8 cellular contexts compared by ENCODE assay signal in the genomic region with DNA sequence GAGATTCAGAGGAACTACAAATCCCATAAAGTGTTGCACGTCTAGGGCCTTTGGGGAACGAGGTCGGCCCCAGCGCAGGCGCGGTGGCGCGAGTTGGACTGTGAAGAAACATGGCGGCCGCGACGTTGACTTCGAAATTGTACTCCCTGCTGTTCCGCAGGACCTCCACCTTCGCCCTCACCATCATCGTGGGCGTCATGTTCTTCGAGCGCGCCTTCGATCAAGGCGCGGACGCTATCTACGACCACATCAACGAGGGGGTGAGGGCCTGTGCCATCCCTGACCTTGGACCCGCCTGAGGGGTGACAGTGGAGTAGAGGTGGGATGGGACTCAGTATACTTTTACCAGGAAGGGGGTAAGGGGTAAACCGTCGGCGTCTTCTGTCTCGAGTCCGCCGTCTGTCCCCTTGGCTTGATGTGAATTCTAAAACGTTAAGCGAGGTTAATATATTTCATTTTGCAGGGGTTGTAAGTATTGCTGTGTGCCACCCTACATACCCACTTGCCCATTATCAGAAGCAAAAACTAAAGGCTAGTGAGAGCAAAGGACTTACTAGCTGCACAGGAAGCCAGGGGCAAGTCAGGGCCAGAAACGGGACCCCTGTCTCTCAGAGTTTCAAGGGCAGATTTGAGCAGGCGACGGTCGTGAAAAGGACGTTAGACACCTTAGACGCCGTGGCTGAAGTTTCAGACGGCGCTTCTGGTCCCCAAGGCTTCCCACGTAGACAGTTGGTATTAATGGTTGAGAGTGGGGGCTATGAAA. TPM values are rescaled to one million over a fixed set of nuclear protein-coding genes. Genes with fewer than 3 reads are reported as not detected.
DNase-seq lines count a peak whose midpoint lies in the region; ATAC-seq and TF ChIP-seq lines count a peak whose summit lies in the region.

A gene (plus strand): TSS at position 81 of the 763 bp plus-strand sequence. CDS start 30 bp downstream, at position 111.

- ATAC-seq in Right ventricle myocardium inferior, result peak; percentile 92

- H3K27ac Mint-ChIP-seq in activated naive CD8-positive, alpha-beta T cell, result peak within 1 kb of the TSS; percentile 99

- TF ChIP-seq EP300 in ovary (IDR thresholded peaks at IDR 0.05), result no peak

- H3K36me3 Mint-ChIP-seq in activated naive CD8-positive, alpha-beta T cell, result peaks cover 4% of the 10 kb centered on the region

- no peaks in the 10 kb centered on the region for H3K9me3 Mint-ChIP-seq in activated naive CD8-positive, alpha-beta T cell (ENCODE audit: low read depth)

- POLR2A ChIA-PET in HEK293 (lab: Yijun Ruan, JAX), result interaction anchor here (0.6 to 1.5 kb wide), 16 partner anchors 8 to 657 kb away, joined by 3 to 7 read pairs (median 4); a partner anchor contains a TSS

- TF ChIP-seq POLR2A in ovary (IDR thresholded peaks at IDR 0.05), result peak; percentile 74

- H3K4me1 ChIP-seq in HEK293 (ENCODE audit: control insufficient read depth, insufficient read depth, low read length) (peaks cover 2% of the 10 kb centered on the region; the same call in 1 of the 2 replicates), ovary (ENCODE audit: insufficient read depth) (peaks cover 10% of the 10 kb centered on the region), thymus (ENCODE audit: control insufficient read depth, insufficient read depth, low read length) (peaks cover 11% of the 10 kb centered on the region)

- CTCF ChIA-PET in HEK293 (lab: Yijun Ruan, JAX), result interaction anchor here (1.0 to 1.7 kb wide), 2 partner anchors 142 to 238 kb away, joined by 6 to 7 read pairs; no protein-coding TSS in a partner anchor

- WGBS in ovary, 3 donors, result 0 to 1% (median 1%) methylated on average over 45 of the region's 45 CpGs
- WGBS in thymus, result under 1% methylated on average over 45 of the region's 45 CpGs

- intact Hi-C loops in Right ventricle myocardium inferior (cut with DNase I) (loop anchor here (5.0 kb wide), 4 partner anchors 50 to 240 kb away; a partner anchor contains a TSS), ovary (cut with DNase I) (loop anchor here in 1 of 4 donors (10.0 kb wide), 1 partner anchor 237 kb away; no protein-coding TSS in a partner anchor)

- peak within 1 kb of the TSS; percentile 87 for H3K27ac ChIP-seq in HEK293 (ENCODE audit: extremely low read depth, low read depth, low read length)
- peak within 1 kb of the TSS; percentile 31 to 76 for H3K27ac ChIP-seq in ovary
- peak within 1 kb of the TSS; percentile 77 for H3K27ac ChIP-seq in thymus (ENCODE audit: low read depth)

- H3K9me3 ChIP-seq in HEK293 (ENCODE audit: control insufficient read depth, insufficient read depth, low read depth, low read length) (no peaks in the 10 kb centered on the region), ovary (no peaks in the 10 kb centered on the region), thymus (ENCODE audit: control insufficient read depth) (no peaks in the 10 kb centered on the region)

- peak; percentile 96 for DNase-seq in GM03348 (ENCODE audit: low spot score)
- DNase-seq in NAMALWA (ENCODE audit: low spot score), result peak; percentile 93
- peak; percentile 88 for DNase-seq in SKM-1 treated with dmso at 0.1 percent for 144 hours (lab: John Stamatoyannopoulos, UW; ENCODE audit: unreplicated experiment)
- DNase-seq in Right ventricle myocardium inferior (ENCODE audit: missing footprints), result peak; percentile 99
- DNase-seq in ovary, result peak; percentile 90 to 94 (median 91)

- H3K4me1 Mint-ChIP-seq in activated naive CD8-positive, alpha-beta T cell (ENCODE audit: low read depth), result peaks cover 36% of the 10 kb centered on the region

- no peak for TF ChIP-seq CTCF in HEK293 (tag by site-specific recombination; IDR thresholded peaks at IDR 0.05)
- peak in 1 of 3 donors; percentile 33 for TF ChIP-seq CTCF in ovary (IDR thresholded peaks at IDR 0.05)

- no peaks in the 10 kb centered on the region for H3K27me3 ChIP-seq in ovary
- no peaks in the 10 kb centered on the region for H3K27me3 ChIP-seq in thymus (ENCODE audit: control insufficient read depth, insufficient read depth)

- H3K36me3 ChIP-seq in HEK293 (ENCODE audit: control insufficient read depth in 2 of 2, insufficient read depth in 1 of 2, low read length in 2 of 2) (peaks cover 11 to 32% of the 10 kb centered on the region in 2 experiments), ovary (no peaks in the 10 kb centered on the region), thymus (ENCODE audit: control insufficient read depth, insufficient read depth) (peaks cover 19% of the 10 kb centered on the region)

- H3K27me3 Mint-ChIP-seq in activated naive CD8-positive, alpha-beta T cell, result no peaks in the 10 kb centered on the region

- peak within 1 kb of the TSS; percentile 80 for H3K4me3 ChIP-seq in HEK293 (ENCODE audit: low read depth, low read length)
- H3K4me3 ChIP-seq in ovary, result peak within 1 kb of the TSS; percentile 97
- peak within 1 kb of the TSS; percentile 87 for H3K4me3 ChIP-seq in thymus (ENCODE audit: low read length)

- H3K4me3 Mint-ChIP-seq in activated naive CD8-positive, alpha-beta T cell, result peak within 1 kb of the TSS; percentile 100

TF ChIP-seq in HEK293, 187 proteins besides CTCF, POLR2A, EP300 and RAD21 (continues in another document):
- 0 out of 2 replicates have a peak, but pooled peaks have one; percentile 34 for TF ChIP-seq KLF16 (tag by site-specific recombination; IDR thresholded peaks at IDR 0.05)
- 0 out of 2 replicates have a peak, but pooled peaks have one; percentile 13 for TF ChIP-seq KLF9 (tag by site-specific recombination; IDR thresholded peaks at IDR 0.05; ENCODE audit: low read depth)
- 0 out of 2 replicates have a peak, but pooled peaks have one; percentile 24 for TF ChIP-seq ZNF629 (tag by site-specific recombination; IDR thresholded peaks at IDR 0.05)
- TF ChIP-seq SP3 (tag by site-specific recombination; IDR thresholded peaks at IDR 0.05), result peak; percentile 85; the same call in 1 of the 2 replicates
- TF ChIP-seq ZNF324 (tag by site-specific recombination; IDR thresholded peaks at IDR 0.05), result no peak
- TF ChIP-seq WT1 (tag by site-specific recombination; IDR thresholded peaks at IDR 0.05), result 0 out of 2 replicates have a peak, but pooled peaks have one; percentile 16
- peak; percentile 57 for TF ChIP-seq SP7 (tag by site-specific recombination; IDR thresholded peaks at IDR 0.05)
- no peak for TF ChIP-seq HOXA7 (CRISPR knock-in tag; IDR thresholded peaks at IDR 0.05; ENCODE audit: borderline replicate concordance)
- peak; percentile 12; the same call in 1 of the 2 replicates for TF ChIP-seq ZNF391 (tag by site-specific recombination; IDR thresholded peaks at IDR 0.05; ENCODE audit: borderline replicate concordance, low read depth)
- peak; percentile 31; the same call in 1 of the 2 replicates for TF ChIP-seq ZBTB48 (tag by site-specific recombination; IDR thresholded peaks at IDR 0.05)
- peak; percentile 60 for TF ChIP-seq EGR2 (tag by site-specific recombination; IDR thresholded peaks at IDR 0.05; ENCODE audit: low read depth)
- TF ChIP-seq ZNF394 (tag by site-specific recombination; IDR thresholded peaks at IDR 0.05; ENCODE audit: borderline replicate concordance), result peak; percentile 13; the same call in 1 of the 2 replicates
- peak; percentile 73 for TF ChIP-seq ZBTB20 (tag by site-specific recombination; IDR thresholded peaks at IDR 0.05)
- TF ChIP-seq ZSCAN23 (tag by site-specific recombination; IDR thresholded peaks at IDR 0.05), result peak; percentile 73; the same call in 1 of the 2 replicates
- no peak for TF ChIP-seq ZNF544 (tag by site-specific recombination; IDR thresholded peaks at IDR 0.05)
- TF ChIP-seq ZNF610 (tag by site-specific recombination; IDR thresholded peaks at IDR 0.05; ENCODE audit: borderline replicate concordance), result 0 out of 2 replicates have a peak, but pooled peaks have one; percentile 15
- no peak for TF ChIP-seq ZNF140 (tag by site-specific recombination; IDR thresholded peaks at IDR 0.05)
- TF ChIP-seq, protein P1, sequence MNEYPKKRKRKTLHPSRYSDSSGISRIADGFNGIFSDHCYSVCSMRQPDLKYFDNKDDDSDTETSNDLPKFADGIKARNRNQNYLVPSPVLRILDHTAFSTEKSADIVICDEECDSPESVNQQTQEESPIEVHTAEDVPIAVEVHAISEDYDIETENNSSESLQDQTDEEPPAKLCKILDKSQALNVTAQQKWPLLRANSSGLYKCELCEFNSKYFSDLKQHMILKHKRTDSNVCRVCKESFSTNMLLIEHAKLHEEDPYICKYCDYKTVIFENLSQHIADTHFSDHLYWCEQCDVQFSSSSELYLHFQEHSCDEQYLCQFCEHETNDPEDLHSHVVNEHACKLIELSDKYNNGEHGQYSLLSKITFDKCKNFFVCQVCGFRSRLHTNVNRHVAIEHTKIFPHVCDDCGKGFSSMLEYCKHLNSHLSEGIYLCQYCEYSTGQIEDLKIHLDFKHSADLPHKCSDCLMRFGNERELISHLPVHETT (tag by site-specific recombination; IDR thresholded peaks at IDR 0.05), result no peak
- TF ChIP-seq ZFHX2 (tag by site-specific recombination; conservative IDR thresholded peaks at IDR 0.05), result peak; percentile 71
- TF ChIP-seq ZNF335 (tag by site-specific recombination; conservative IDR thresholded peaks at IDR 0.05), result peak; percentile 85
- TF ChIP-seq ZIC2 (tag by site-specific recombination; IDR thresholded peaks at IDR 0.05), result peak; percentile 32
- TF ChIP-seq YY1 (tag by site-specific recombination; IDR thresholded peaks at IDR 0.05), result peak; percentile 87
- no peak for TF ChIP-seq MYNN (tag by site-specific recombination; IDR thresholded peaks at IDR 0.05; ENCODE audit: borderline replicate concordance)
- TF ChIP-seq TRIM28 (IDR thresholded peaks at IDR 0.05; ENCODE audit: borderline replicate concordance, low read length), result no peak

RNA-seq across cellular contexts. Expression of the gene that starts here (rescaled TPM):
- total RNA-seq in Right ventricle myocardium inferior (381 TPM), ovary (10 to 100 TPM; 24.2 to 61.2 (median 49.1) TPM)
- polyA plus RNA-seq in ovary (10 to 100 TPM; 78.2 to 93.1 TPM), thymus (157 TPM)

Comparison
In these comparisons a context has a peak if more than half of its experiments do, and no peak if none do; other contexts are left out.
1. Peak in every context shown above with its lines: DNase-seq, ATAC-seq, H3K4me3 ChIP-seq and H3K27ac ChIP-seq.